In the genomic region with DNA sequence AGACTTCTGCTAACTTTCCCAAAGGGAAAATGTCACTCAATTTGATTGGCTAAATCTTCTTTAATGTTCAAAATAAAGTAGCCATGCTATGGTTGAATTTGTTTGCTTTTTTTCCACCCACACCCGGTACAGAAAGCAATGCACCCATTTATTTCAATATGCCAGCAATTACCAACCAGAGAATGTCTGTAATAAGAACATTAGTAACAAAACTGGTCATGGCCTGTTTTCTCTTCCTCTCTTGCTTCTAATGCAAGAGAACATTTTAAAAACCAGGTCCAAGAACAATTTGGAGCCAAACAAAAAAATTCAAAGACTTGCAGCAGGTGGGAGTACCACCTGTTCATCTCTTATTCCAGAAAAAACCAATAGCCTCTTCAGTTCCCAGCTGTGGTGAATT, we compare ENCODE assay signal across 13 cellular contexts.
DNase-seq lines count a peak whose midpoint lies in the region; ATAC-seq lines count a peak whose summit lies in the region.
"Had no signal": no experiment of that assay in that cellular context is flagged by ENCODE, and none has a peak within 500 bp of the region (broad histone marks: within the 10 kb centered on the region; RNA-seq: fewer than 3 reads in every experiment).

No MANE protein-coding gene starts in this region.

- ATAC-seq in GM19372 (IDR thresholded peaks at IDR 0.05; ENCODE audit: low read depth, unreplicated experiment): peak; percentile 45
- peak; percentile 51 for ATAC-seq in HG02759 (IDR thresholded peaks at IDR 0.05; ENCODE audit: unreplicated experiment)
- ATAC-seq in HG03457 (IDR thresholded peaks at IDR 0.05; ENCODE audit: unreplicated experiment): peak; percentile 22
- ATAC-seq: gastrocnemius medialis, PC-3 had no signal

- DNase-seq in DMS153 treated with DMSO at 0.1 percent for 48 hours (lab: John Stamatoyannopoulos, UW; ENCODE audit: unreplicated experiment): peak; percentile 76
- no peak for DNase-seq in stimulated activated CD4-positive, alpha-beta T cell treated with anti-CD3 and anti-CD28 coated beads, Interleukin-4, amount 100 ng/mL, for 24 hours
- DNase-seq in NCI-H748 treated with DMSO at 0.1 percent for 48 hours (lab: John Stamatoyannopoulos, UW): no peak
- no peak for DNase-seq in NCI-H2081 treated with DMSO at 0.1 percent for 48 hours (lab: John Stamatoyannopoulos, UW)
- DNase-seq in cortex of kidney (lab: John Stamatoyannopoulos, UW): no peak
- DNase-seq: Caco-2; effector memory CD4-positive, alpha-beta T cell; gastrocnemius medialis; PC-3; stimulated activated CD4-positive, alpha-beta T cell treated with anti-CD3 and anti-CD28 coated beads, Interleukin-2, amount 100 ng/mL, for 24 hours had no signal
